In the genomic region with DNA sequence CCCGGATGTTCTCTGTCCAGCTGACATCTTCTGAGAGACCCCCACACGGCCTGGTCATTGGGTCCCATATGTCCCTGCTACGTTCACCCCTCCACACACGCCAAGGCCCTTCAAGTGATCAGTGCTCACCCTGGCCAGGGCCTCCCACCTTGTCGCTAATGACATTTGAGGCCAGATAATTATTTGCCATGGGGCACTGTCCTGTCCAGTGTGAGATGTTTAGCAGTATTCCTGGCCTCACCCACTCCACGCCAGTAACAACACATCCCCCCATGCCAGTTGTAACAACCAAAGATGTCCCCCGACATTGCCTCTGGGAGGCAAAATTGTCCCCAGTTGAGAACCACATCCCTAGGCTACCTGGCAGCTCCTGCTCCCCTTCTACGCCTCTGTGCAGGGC, we compare ENCODE assay signal across 16 cellular contexts. TPM values are rescaled to one million over a fixed set of nuclear protein-coding genes. Genes with fewer than 3 reads are reported as not detected.
A peak's percentile ranks its signal among the peaks of the same experiment; 100 is the strongest.
DNase-seq lines count a peak whose midpoint lies in the region; ATAC-seq and TF ChIP-seq lines count a peak whose summit lies in the region.
"Had no signal": no experiment of that assay in that cellular context is flagged by ENCODE, and none has a peak within 500 bp of the region (broad histone marks: within the 10 kb centered on the region; RNA-seq: fewer than 3 reads in every experiment).

No MANE protein-coding gene starts in this region.

- no peaks in the 10 kb centered on the region for H3K36me3 ChIP-seq in neuronal stem cell (replicated peaks in 1 of 2; ENCODE audit: control insufficient read depth in 2 of 2, insufficient read depth in 2 of 2, low read length in 2 of 2)
- H3K36me3 ChIP-seq in BE2C, result no peaks in the 10 kb centered on the region

- no peak overlapping the region for H3K23ac ChIP-seq in neuronal stem cell (ENCODE audit: low read depth, low read length, poor library complexity)

- no peak overlapping the region for H2AFZ ChIP-seq in neuronal stem cell (ENCODE audit: low read length)

- no peak overlapping the region for H2BK5ac ChIP-seq in neuronal stem cell (ENCODE audit: low read length)

- H3K4ac ChIP-seq in neuronal stem cell (ENCODE audit: low read length), result no peak overlapping the region

- H2BK15ac ChIP-seq in neuronal stem cell (ENCODE audit: low read length), result no peak overlapping the region

- H4K8ac ChIP-seq in neuronal stem cell (ENCODE audit: low read depth, low read length), result no peak overlapping the region

- TF ChIP-seq CTCF in BE2C (IDR thresholded peaks at IDR 0.05; ENCODE audit: low read depth, low read length), result no peak

- peak overlapping the region; percentile 35 for H3K18ac ChIP-seq in neuronal stem cell (ENCODE audit: low read length)

- intact Hi-C loops in cardiac septum (cut with DNase I) (no loop called here), left cardiac atrium (cut with DNase I) (no loop called here)

- H3K27ac ChIP-seq in neuronal stem cell (replicated peaks; ENCODE audit: low read length), result no peak overlapping the region

- H3K4me2 ChIP-seq in neuronal stem cell (ENCODE audit: insufficient read depth, low read length, poor library complexity, severe bottlenecking), result no peak overlapping the region

- H4K91ac ChIP-seq in neuronal stem cell (ENCODE audit: low read depth, low read length, poor library complexity), result no peak overlapping the region

- H3K14ac ChIP-seq in neuronal stem cell (ENCODE audit: low read length), result no peak overlapping the region

- H3K9ac ChIP-seq in neuronal stem cell (ENCODE audit: low read depth, low read length, poor library complexity), result no peak overlapping the region

- H3K9me3 ChIP-seq in neuronal stem cell (replicated peaks in 1 of 2; ENCODE audit: control insufficient read depth in 2 of 2, insufficient read depth in 1 of 2, low read depth in 1 of 2, low read length in 2 of 2), result peaks cover 0 to 4% of the 10 kb centered on the region in 2 donors
- no peaks in the 10 kb centered on the region for H3K9me3 ChIP-seq in BE2C

- ATAC-seq in left cardiac atrium (no peak), HG02759 (IDR thresholded peaks at IDR 0.05; ENCODE audit: unreplicated experiment) (no peak)

- no CpG with 5 or more reads among the region's 8 CpGs for WGBS in neuronal stem cell (ENCODE audit: extremely low coverage in 2 of 2, insufficient read length in 2 of 2, insufficient replicate concordance in 1 of 2), 2 donors

- peaks cover 0 to 3% (median 0%) of the 10 kb centered on the region in 3 experiments for H3K27me3 ChIP-seq in neuronal stem cell (ENCODE audit: control insufficient read depth in 3 of 3, insufficient read depth in 3 of 3, low read depth in 1 of 3, low read length in 3 of 3)
- no peaks in the 10 kb centered on the region for H3K27me3 ChIP-seq in BE2C

- H3K4me1 ChIP-seq in neuronal stem cell (ENCODE audit: control insufficient read depth in 2 of 2, insufficient read depth in 1 of 2, low read depth in 1 of 2, low read length in 2 of 2) (peaks cover 9 to 11% of the 10 kb centered on the region in 2 donors), BE2C (0 out of 2 replicates have a peak, but pooled peaks cover 3% of the 10 kb centered on the region)
- H3K4me1 ChIP-seq: Caco-2 had no signal

- DNase-seq in cardiac septum (ENCODE audit: low spot score) (peak; percentile 41), left cardiac atrium (no peak), ecto neural progenitor cell (ENCODE audit: low spot score) (peak; percentile 18), neuronal stem cell (ENCODE audit: low spot score) (no peak), BE2C (no peak)
- no peak for DNase-seq in activated CD4-positive, alpha-beta T cell treated with anti-CD3 and anti-CD28 coated beads, Interleukin-2, amount 50 U/mL, for 4 hours
- DNase-seq: ACHN; CD8-positive, alpha-beta memory T cell; GDM1; GOT3; HCEC 1CT; HFFc6 had no signal

- H3K4me3 ChIP-seq in neuronal stem cell (ENCODE audit: low read length in 2 of 2), result no peak overlapping the region
- no peak overlapping the region for H3K4me3 ChIP-seq in BE2C (ENCODE audit: low read depth, low read length)

- no peak overlapping the region for H2BK120ac ChIP-seq in neuronal stem cell (ENCODE audit: low read depth, low read length)

- H3K79me1 ChIP-seq in neuronal stem cell (ENCODE audit: low read depth, low read length), result no peaks in the 10 kb centered on the region

- H2BK12ac ChIP-seq in neuronal stem cell (ENCODE audit: low read length), result no peak overlapping the region

- peak overlapping the region; percentile 19 for H2AK5ac ChIP-seq in neuronal stem cell (ENCODE audit: low read depth, low read length)

RNA-seq across cellular contexts. Expression of a gene that starts 49.9 kb away (rescaled TPM):
- total RNA-seq in cardiac septum, result 10.3 TPM
- total RNA-seq in left cardiac atrium, result 1 to 10 TPM; 3.3 to 5.0 TPM
- 10.7 TPM for polyA plus RNA-seq in neuronal stem cell (2013, experiment 1 of 2)
- polyA plus RNA-seq in neuronal stem cell (2013, experiment 2 of 2), result 11.1 TPM
- 1.5 TPM for polyA plus RNA-seq in BE2C (2012; ENCODE audit: insufficient read depth, insufficient read length, low read depth)
- polyA plus RNA-seq: CD14-positive monocyte, IgD-negative memory B cell had no signal

Comparison
In these comparisons a context has a peak if more than half of its experiments do, and no peak if none do; other contexts are left out.
1. DNase-seq: peak in cardiac septum (single experiment) and ecto neural progenitor cell (single experiment); none in left cardiac atrium (single experiment), neuronal stem cell (single experiment), activated CD4-positive, alpha-beta T cell treated with anti-CD3 and anti-CD28 coated beads, Interleukin-2, amount 50 U/mL, for 4 hours (0 of 2) and BE2C (single experiment).